ENCODE assay signal across 8 cellular contexts in genomic region chr16:50671644-50672260, GRCh38. TPM values are rescaled to one million over a fixed set of nuclear protein-coding genes. Genes with fewer than 3 reads are reported as not detected.
DNase-seq lines count a peak whose midpoint lies in the region; ATAC-seq, FAIRE-seq and TF ChIP-seq lines count a peak whose summit lies in the region.

No MANE protein-coding gene starts in this region.

- H3K4me1 ChIP-seq in A549: no peaks in the 10 kb centered on the region

- H3K27me3 Mint-ChIP-seq in natural killer cell treated with Interleukin-12 subunit alpha and Interleukin-12 subunit beta and Interleukin-15 and Interleukin-18, amount 100 ng/mL, for 72 hours: no peaks in the 10 kb centered on the region

- POLR2A ChIA-PET in A549 (lab: Yijun Ruan, JAX): no interaction called here

- peaks cover 22 to 24% of the 10 kb centered on the region in 2 donors for H3K4me1 Mint-ChIP-seq in natural killer cell treated with Interleukin-12 subunit alpha and Interleukin-12 subunit beta and Interleukin-15 and Interleukin-18, amount 100 ng/mL, for 72 hours (ENCODE audit: low read depth in 2 of 2)

- no peak overlapping the region for H3K4me3 Mint-ChIP-seq in natural killer cell treated with Interleukin-12 subunit alpha and Interleukin-12 subunit beta and Interleukin-15 and Interleukin-18, amount 100 ng/mL, for 72 hours

- no peak for TF ChIP-seq EP300 in A549 (IDR thresholded peaks at IDR 0.05)

- H3K36me3 Mint-ChIP-seq in natural killer cell treated with Interleukin-12 subunit alpha and Interleukin-12 subunit beta and Interleukin-15 and Interleukin-18, amount 100 ng/mL, for 72 hours: peaks cover 27% of the 10 kb centered on the region

- TF ChIP-seq CTCF in A549 (IDR thresholded peaks at IDR 0.05) (peak; percentile 37; the same call in 2 of the 3 replicates), astrocyte of the spinal cord (IDR thresholded peaks at IDR 0.05; ENCODE audit: low read depth, low read length) (peak; percentile 55)

- WGBS in A549 (ENCODE audit: missing lambda C conversion rate): 0% methylated on average over 2 of the region's 2 CpGs

- peaks cover 38% of the 10 kb centered on the region for H3K9me3 ChIP-seq in A549

- FAIRE-seq in A549 (lab: Jason Lieb, UNC) (no peak), GM12892 (lab: Jason Lieb, UNC) (peak; percentile 17)

- CTCF ChIA-PET in A549 (lab: Yijun Ruan, JAX): interaction anchor here (0.8 to 4.5 kb wide), 11 partner anchors 9 to 402 kb away, joined by 3 to 21 read pairs (median 4); partner anchors contain the start of gene SNX20

- TF ChIP-seq RAD21 in A549 (conservative IDR thresholded peaks at IDR 0.05 in 1 of 2, IDR thresholded peaks at IDR 0.05 in 1 of 2): peak; percentile 14 to 31; a peak in 2 of 5 replicates

- DNase-seq in A549 (ENCODE audit: low read depth in 1 of 2, low spot score in 1 of 2) (peak in 1 of 2 experiments; percentile 62), GM12892 (ENCODE audit: insufficient read length) (no peak), SK-MEL-5 (ENCODE audit: low read depth, low spot score) (peak; percentile 52), astrocyte of the spinal cord (ENCODE audit: low read depth, low spot score) (peak; percentile 7), substantia nigra (lab: John Stamatoyannopoulos, UW) (no peak), dedifferentiated amniotic fluid mesenchymal stem cell (ENCODE audit: extremely low spot score) (no peak), cerebellar nuclear complex (lab: John Stamatoyannopoulos, UW) (no peak)
- no peak for DNase-seq in natural killer cell treated with Interleukin-12 subunit alpha and Interleukin-12 subunit beta and Interleukin-15 and Interleukin-18, amount 100 ng/mL, for 72 hours (ENCODE audit: low spot score)

- peaks cover 7% of the 10 kb centered on the region for H3K9me3 Mint-ChIP-seq in natural killer cell treated with Interleukin-12 subunit alpha and Interleukin-12 subunit beta and Interleukin-15 and Interleukin-18, amount 100 ng/mL, for 72 hours

- H3K4me3 ChIP-seq in A549 (no peak overlapping the region), astrocyte of the spinal cord (ENCODE audit: low read depth, low read length) (no peak overlapping the region)

- peak in 1 of 2 experiments; percentile 71; a peak in 3 of 6 replicates for ATAC-seq in A549
- ATAC-seq in natural killer cell treated with Interleukin-12 subunit alpha and Interleukin-12 subunit beta and Interleukin-15 and Interleukin-18, amount 100 ng/mL, for 72 hours: peak in 1 of 2 donors; percentile 34

- no peak overlapping the region for H3K4me2 ChIP-seq in A549

- no peak for TF ChIP-seq POLR2A in A549 (IDR thresholded peaks at IDR 0.05; ENCODE audit: low read length)
- TF ChIP-seq POLR2A in GM12892 (IDR thresholded peaks at IDR 0.05; ENCODE audit: low read depth, low read length): 0 out of 2 replicates have a peak, but pooled peaks have one; percentile 34

- H3K27ac ChIP-seq in A549 (no peak overlapping the region), substantia nigra (ENCODE audit: low read depth, low read length, poor library complexity, severe bottlenecking) (no peak overlapping the region)

- in situ Hi-C loops in SK-MEL-5 (cut with HindIII; ENCODE audit: low pct_unique_long_range_greater_than_20kb, low sequenced_read_pairs): no loop called here
- in situ Hi-C loops in astrocyte of the spinal cord (cut with HindIII; ENCODE audit: low sequenced_read_pairs): no loop called here

- peak overlapping the region; percentile 34 to 38 for H3K27ac Mint-ChIP-seq in natural killer cell treated with Interleukin-12 subunit alpha and Interleukin-12 subunit beta and Interleukin-15 and Interleukin-18, amount 100 ng/mL, for 72 hours

TF ChIP-seq in A549, 52 proteins besides CTCF, POLR2A, EP300 and RAD21 (continues in another document):
- TF ChIP-seq ESRRA (IDR thresholded peaks at IDR 0.05; ENCODE audit: borderline replicate concordance, low read length): no peak
- TF ChIP-seq USF2 (IDR thresholded peaks at IDR 0.05): no peak
- TF ChIP-seq HDAC2 (IDR thresholded peaks at IDR 0.05): no peak
- TF ChIP-seq ATOH8 (CRISPR knock-in tag; IDR thresholded peaks at IDR 0.05; ENCODE audit: low read depth): no peak
- TF ChIP-seq ZFP36 (IDR thresholded peaks at IDR 0.05; ENCODE audit: borderline replicate concordance, partially characterized antibody): no peak
- TF ChIP-seq PBX3 (IDR thresholded peaks at IDR 0.05): no peak
- TF ChIP-seq KDM5A (IDR thresholded peaks at IDR 0.05): no peak
- TF ChIP-seq, protein P1, sequence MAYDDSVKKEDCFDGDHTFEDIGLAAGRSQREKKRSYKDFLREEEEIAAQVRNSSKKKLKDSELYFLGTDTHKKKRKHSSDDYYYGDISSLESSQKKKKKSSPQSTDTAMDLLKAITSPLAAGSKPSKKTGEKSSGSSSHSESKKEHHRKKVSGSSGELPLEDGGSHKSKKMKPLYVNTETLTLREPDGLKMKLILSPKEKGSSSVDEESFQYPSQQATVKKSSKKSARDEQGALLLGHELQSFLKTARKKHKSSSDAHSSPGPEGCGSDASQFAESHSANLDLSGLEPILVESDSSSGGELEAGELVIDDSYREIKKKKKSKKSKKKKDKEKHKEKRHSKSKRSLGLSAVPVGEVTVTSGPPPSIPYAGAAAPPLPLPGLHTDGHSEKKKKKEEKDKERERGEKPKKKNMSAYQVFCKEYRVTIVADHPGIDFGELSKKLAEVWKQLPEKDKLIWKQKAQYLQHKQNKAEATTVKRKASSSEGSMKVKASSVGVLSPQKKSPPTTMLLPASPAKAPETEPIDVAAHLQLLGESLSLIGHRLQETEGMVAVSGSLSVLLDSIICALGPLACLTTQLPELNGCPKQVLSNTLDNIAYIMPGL (CRISPR knock-in tag; IDR thresholded peaks at IDR 0.05; ENCODE audit: borderline replicate concordance): no peak
- TF ChIP-seq FOSL2 (IDR thresholded peaks at IDR 0.05): no peak
- no peak for TF ChIP-seq FOSL2 (CRISPR knock-in tag; IDR thresholded peaks at IDR 0.05)
- no peak for TF ChIP-seq GATA3 (IDR thresholded peaks at IDR 0.05; ENCODE audit: borderline replicate concordance)

RNA-seq across cellular contexts. Expression of gene SNX20, which starts 9.4 kb away (rescaled TPM):
- polyA plus RNA-seq in A549 (2011; rRNA removed) (not detected in 2 replicates), A549 (2017; fragmentation: RNase III; extraction: RNeasy Plus Mini Kit Qiagen cat#74134 plus additional on column Dnase treatment) (not detected in 3 replicates)
- polyA plus RNA-seq in A549 (2012; cell fraction: cytosol; rRNA removed): not detected in 2 replicates
- polyA plus RNA-seq in A549 (2012; cell fraction: nucleus; rRNA removed): not detected in 2 replicates
- polyA minus RNA-seq in A549 (2011; rRNA and poly(A)+ RNA removed): not detected in 2 replicates
- polyA plus RNA-seq in GM12892 (2012; ENCODE audit: missing spikeins): 14.8 TPM
- not detected in 2 replicates for total RNA-seq in SK-MEL-5 (2014; rRNA removed; shearing (Covaris generic))
- not detected in 2 replicates for polyA plus RNA-seq in SK-MEL-5 (2015; cell fraction: cytosol; rRNA removed)
- polyA plus RNA-seq in SK-MEL-5 (2015; cell fraction: nucleus; rRNA removed): not detected in 2 replicates
- total RNA-seq in natural killer cell treated with Interleukin-12 subunit alpha and Interleukin-12 subunit beta and Interleukin-15 and Interleukin-18, amount 100 ng/mL, for 72 hours: 10 to 100 TPM; 26.2 to 38.4 TPM

RNA-seq across cellular contexts. Expression of gene NOD2, which starts 21.7 kb away (rescaled TPM):
- polyA plus RNA-seq in A549 (2011; rRNA removed) (0.03 TPM in 1 of 2 replicates, not detected in the other), A549 (2017; fragmentation: RNase III; extraction: RNeasy Plus Mini Kit Qiagen cat#74134 plus additional on column Dnase treatment) (not detected in 3 replicates)
- polyA plus RNA-seq in A549 (2012; cell fraction: cytosol; rRNA removed): not detected in 2 replicates
- polyA plus RNA-seq in A549 (2012; cell fraction: nucleus; rRNA removed): 0.02 TPM in 1 of 2 replicates, not detected in the other
- polyA minus RNA-seq in A549 (2011; rRNA and poly(A)+ RNA removed): 0.12 TPM in 1 of 2 replicates, not detected in the other
- 7.8 TPM for polyA plus RNA-seq in GM12892 (2012; ENCODE audit: missing spikeins)
- not detected in 2 replicates for total RNA-seq in SK-MEL-5 (2014; rRNA removed; shearing (Covaris generic))
- not detected in 2 replicates for polyA plus RNA-seq in SK-MEL-5 (2015; cell fraction: cytosol; rRNA removed)
- not detected in 2 replicates for polyA plus RNA-seq in SK-MEL-5 (2015; cell fraction: nucleus; rRNA removed)
- 10 to 100 TPM in 1 of 2 donors, 1 to 10 TPM in 1; 3.7 to 11.2 TPM for total RNA-seq in natural killer cell treated with Interleukin-12 subunit alpha and Interleukin-12 subunit beta and Interleukin-15 and Interleukin-18, amount 100 ng/mL, for 72 hours

Comparison
In these comparisons a context has a peak if more than half of its experiments do, and no peak if none do; other contexts are left out.
1. DNase-seq: peak in SK-MEL-5 (single experiment) and astrocyte of the spinal cord (single experiment); none in GM12892 (single experiment), natural killer cell treated with Interleukin-12 subunit alpha and Interleukin-12 subunit beta and Interleukin-15 and Interleukin-18, amount 100 ng/mL, for 72 hours (single experiment), substantia nigra (0 of 49), dedifferentiated amniotic fluid mesenchymal stem cell (single experiment) and cerebellar nuclear complex (0 of 2).
2. RNA of gene SNX20, which starts 9.4 kb away (total RNA-seq): 26.2 to 38.4 TPM in natural killer cell treated with Interleukin-12 subunit alpha and Interleukin-12 subunit beta and Interleukin-15 and Interleukin-18, amount 100 ng/mL, for 72 hours; not detected in SK-MEL-5; every median in the first group is over 10 times any median in the second.